Comparison of ENCODE assay signal across 1 cellular context in the genomic region with DNA sequence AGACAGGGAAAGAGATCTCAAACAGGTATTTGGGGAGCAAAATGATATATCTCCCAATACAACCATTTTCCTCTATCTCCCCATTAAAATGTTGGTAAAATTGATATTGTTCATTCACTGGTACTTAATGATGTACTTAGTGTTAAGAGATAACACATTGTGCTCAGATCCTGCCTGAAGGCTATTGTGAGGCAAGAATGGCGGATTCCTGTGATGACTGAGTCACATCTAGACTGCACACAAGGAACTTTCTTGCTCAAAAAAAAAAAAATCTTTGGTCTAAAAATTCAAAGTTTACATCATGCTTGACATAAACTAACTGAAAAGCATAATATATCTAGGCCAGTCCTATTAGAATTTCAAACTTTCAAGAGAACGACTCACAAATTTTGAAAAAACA.
TF ChIP-seq lines count a peak whose summit lies in the region.

No MANE protein-coding gene starts in this region.

TF ChIP-seq in GM23338, 12 proteins besides CTCF, POLR2A, EP300 and RAD21 (continued from another document):
- TF ChIP-seq, protein P1, sequence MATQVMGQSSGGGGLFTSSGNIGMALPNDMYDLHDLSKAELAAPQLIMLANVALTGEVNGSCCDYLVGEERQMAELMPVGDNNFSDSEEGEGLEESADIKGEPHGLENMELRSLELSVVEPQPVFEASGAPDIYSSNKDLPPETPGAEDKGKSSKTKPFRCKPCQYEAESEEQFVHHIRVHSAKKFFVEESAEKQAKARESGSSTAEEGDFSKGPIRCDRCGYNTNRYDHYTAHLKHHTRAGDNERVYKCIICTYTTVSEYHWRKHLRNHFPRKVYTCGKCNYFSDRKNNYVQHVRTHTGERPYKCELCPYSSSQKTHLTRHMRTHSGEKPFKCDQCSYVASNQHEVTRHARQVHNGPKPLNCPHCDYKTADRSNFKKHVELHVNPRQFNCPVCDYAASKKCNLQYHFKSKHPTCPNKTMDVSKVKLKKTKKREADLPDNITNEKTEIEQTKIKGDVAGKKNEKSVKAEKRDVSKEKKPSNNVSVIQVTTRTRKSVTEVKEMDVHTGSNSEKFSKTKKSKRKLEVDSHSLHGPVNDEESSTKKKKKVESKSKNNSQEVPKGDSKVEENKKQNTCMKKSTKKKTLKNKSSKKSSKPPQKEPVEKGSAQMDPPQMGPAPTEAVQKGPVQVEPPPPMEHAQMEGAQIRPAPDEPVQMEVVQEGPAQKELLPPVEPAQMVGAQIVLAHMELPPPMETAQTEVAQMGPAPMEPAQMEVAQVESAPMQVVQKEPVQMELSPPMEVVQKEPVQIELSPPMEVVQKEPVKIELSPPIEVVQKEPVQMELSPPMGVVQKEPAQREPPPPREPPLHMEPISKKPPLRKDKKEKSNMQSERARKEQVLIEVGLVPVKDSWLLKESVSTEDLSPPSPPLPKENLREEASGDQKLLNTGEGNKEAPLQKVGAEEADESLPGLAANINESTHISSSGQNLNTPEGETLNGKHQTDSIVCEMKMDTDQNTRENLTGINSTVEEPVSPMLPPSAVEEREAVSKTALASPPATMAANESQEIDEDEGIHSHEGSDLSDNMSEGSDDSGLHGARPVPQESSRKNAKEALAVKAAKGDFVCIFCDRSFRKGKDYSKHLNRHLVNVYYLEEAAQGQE (IDR thresholded peaks at IDR 0.05; ENCODE audit: unreplicated experiment), result no peak
- no peak for TF ChIP-seq ZNF331 (CRISPR knock-in tag; IDR thresholded peaks at IDR 0.05; ENCODE audit: low read depth)
- TF ChIP-seq, protein P2, sequence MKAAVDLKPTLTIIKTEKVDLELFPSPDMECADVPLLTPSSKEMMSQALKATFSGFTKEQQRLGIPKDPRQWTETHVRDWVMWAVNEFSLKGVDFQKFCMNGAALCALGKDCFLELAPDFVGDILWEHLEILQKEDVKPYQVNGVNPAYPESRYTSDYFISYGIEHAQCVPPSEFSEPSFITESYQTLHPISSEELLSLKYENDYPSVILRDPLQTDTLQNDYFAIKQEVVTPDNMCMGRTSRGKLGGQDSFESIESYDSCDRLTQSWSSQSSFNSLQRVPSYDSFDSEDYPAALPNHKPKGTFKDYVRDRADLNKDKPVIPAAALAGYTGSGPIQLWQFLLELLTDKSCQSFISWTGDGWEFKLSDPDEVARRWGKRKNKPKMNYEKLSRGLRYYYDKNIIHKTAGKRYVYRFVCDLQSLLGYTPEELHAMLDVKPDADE (IDR thresholded peaks at IDR 0.05), result no peak
